In the genomic region with DNA sequence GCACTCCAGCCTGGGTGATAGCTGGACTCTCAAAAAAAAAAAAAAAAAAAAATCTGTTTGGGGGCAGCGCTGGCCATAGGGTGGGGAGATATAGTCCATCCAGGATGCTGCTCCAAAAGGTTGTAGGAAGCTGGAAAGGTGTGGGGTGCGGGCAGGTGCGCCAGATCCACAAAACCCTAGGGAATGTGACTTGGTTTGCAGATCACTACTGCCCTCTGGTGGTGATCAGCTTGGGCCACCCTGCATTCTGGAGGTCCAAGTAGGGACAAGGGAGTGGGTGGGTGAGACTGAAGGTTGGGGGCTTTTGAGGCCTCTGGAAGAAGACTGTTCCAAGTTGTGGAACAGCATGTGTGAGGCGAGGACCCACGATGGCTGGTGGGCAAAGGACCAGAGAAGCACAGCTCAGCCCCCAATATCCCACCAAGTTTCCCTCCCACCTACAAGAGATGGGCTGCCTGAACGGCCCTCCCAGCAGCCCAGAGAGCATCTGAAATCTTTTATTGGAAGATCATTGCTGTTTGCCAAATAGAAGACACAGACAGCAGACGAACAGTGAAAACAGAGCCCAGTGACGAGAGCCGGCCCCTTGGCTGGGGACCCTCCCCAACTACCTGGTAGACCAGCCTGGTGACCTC, we compare ENCODE assay signal across 8 cellular contexts.
DNase-seq lines count a peak whose midpoint lies in the region; ATAC-seq and TF ChIP-seq lines count a peak whose summit lies in the region.

No MANE protein-coding gene starts in this region.

- H3K4me3 ChIP-seq in GM12864 (ENCODE audit: low read depth, low read length): no peak overlapping the region
- no peak overlapping the region for H3K4me3 ChIP-seq in astrocyte of the cerebellum (ENCODE audit: low read depth, low read length)

- DNase-seq in GM12864 (ENCODE audit: low read depth) (no peak), NAMALWA (ENCODE audit: low spot score) (peak; percentile 75), T-helper 22 cell (ENCODE audit: low read depth) (peak; percentile 28), astrocyte of the cerebellum (ENCODE audit: low read depth) (peak; percentile 62), hippocampal formation (lab: John Stamatoyannopoulos, UW) (peak; percentile 26 to 34)
- peak; percentile 26 to 36 for DNase-seq in stimulated activated CD4-positive, alpha-beta T cell treated with anti-CD3 and anti-CD28 coated beads, Interleukin-15, amount 100 ng/mL, for 1 hour (ENCODE audit: low read depth in 1 of 2, low spot score in 1 of 2)

- in situ Hi-C loops in astrocyte of the cerebellum (cut with HindIII; ENCODE audit: low sequenced_read_pairs): no loop called here

- peak; percentile 90 for TF ChIP-seq CTCF in GM12864 (IDR thresholded peaks at IDR 0.05; ENCODE audit: low read depth, low read length, missing control alignments)
- TF ChIP-seq CTCF in astrocyte of the cerebellum (IDR thresholded peaks at IDR 0.05; ENCODE audit: low read depth, low read length, missing control alignments): peak; percentile 96

- ATAC-seq in HG02981 (IDR thresholded peaks at IDR 0.05; ENCODE audit: unreplicated experiment) (no peak), GM19023 (IDR thresholded peaks at IDR 0.05; ENCODE audit: unreplicated experiment) (no peak)
